ENCODE assay signal across 8 cellular contexts in the genomic region with DNA sequence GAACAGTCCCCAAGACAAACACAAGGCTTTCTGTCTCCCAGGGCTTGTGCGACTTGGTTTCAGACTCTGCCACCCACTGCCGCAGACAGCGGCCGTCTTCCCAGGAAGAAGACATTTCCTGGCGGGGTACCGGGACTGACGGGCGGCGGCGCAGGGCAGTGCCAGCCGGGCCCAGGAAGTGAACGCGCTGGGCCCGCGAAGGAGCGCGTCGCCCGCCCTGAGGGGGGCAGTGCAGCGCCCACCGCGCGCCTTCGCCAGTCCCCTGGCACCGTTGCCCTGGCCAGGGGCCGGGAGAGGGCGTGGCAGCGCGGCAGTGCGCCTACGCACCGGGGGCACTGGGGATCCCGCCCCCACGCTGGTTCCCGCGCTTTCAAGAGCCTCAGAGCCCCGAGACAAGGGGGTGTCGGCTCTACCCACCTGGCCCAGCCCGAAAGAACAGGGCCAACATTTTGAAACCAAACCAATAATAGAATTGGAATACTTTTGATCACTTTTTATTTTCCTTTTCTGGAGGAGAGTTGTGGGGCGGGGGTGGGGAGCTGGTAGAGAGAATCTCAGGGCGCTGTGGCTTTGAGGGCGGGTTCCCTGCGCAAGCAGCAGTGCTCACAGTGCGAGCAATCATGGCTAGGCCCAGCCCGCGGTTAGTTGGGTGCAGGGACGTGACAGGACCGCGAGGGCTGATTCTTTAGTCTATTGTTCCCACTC. TPM values are rescaled to one million over a fixed set of nuclear protein-coding genes. Genes with fewer than 3 reads are reported as not detected.
DNase-seq lines count a peak whose midpoint lies in the region; ATAC-seq and TF ChIP-seq lines count a peak whose summit lies in the region.

No MANE protein-coding gene starts in this region.

- peak; percentile 32 to 40 for TF ChIP-seq CTCF in tibial artery (IDR thresholded peaks at IDR 0.05)

- H3K4me1 ChIP-seq in endocrine pancreas (ENCODE audit: control insufficient read depth, insufficient read depth, low read length), result no peaks in the 10 kb centered on the region
- peaks cover 14% of the 10 kb centered on the region for H3K4me1 ChIP-seq in mucosa of stomach (ENCODE audit: control insufficient read depth, insufficient read depth, low read length)
- H3K4me1 ChIP-seq in tibial artery, result peaks cover 0 to 8% (median 1%) of the 10 kb centered on the region in 4 donors

- H3K27ac Mint-ChIP-seq in activated CD8-positive, alpha-beta T cell treated with anti-CD3 and anti-CD28 coated beads, Interleukin-2, amount 10 ng/mL, durations not matched to agents 7 days and 5 days, result no peak overlapping the region

- intact Hi-C loops in tibial artery (cut with DNase I; ENCODE audit: low total_unique reads), result no loop called here

- H3K9ac ChIP-seq in endocrine pancreas (ENCODE audit: control insufficient read depth, insufficient read depth, low read length) (peak overlapping the region; percentile 35), mucosa of stomach (ENCODE audit: low read length) (peak overlapping the region; percentile 69)

- in situ Hi-C loops in Caki2 (cut with HindIII; ENCODE audit: low pct_unique_long_range_greater_than_20kb, low sequenced_read_pairs), result no loop called here

- no peaks in the 10 kb centered on the region for H3K36me3 ChIP-seq in H7 (replicated peaks; ENCODE audit: control insufficient read depth, insufficient read depth, low read length)
- no peaks in the 10 kb centered on the region for H3K36me3 ChIP-seq in endocrine pancreas (ENCODE audit: control insufficient read depth, insufficient read depth, low read length)
- no peaks in the 10 kb centered on the region for H3K36me3 ChIP-seq in mucosa of stomach (ENCODE audit: control insufficient read depth, insufficient read depth, low read length)
- no peaks in the 10 kb centered on the region for H3K36me3 ChIP-seq in tibial artery

- H3K36me3 Mint-ChIP-seq in activated CD8-positive, alpha-beta T cell treated with anti-CD3 and anti-CD28 coated beads, Interleukin-2, amount 10 ng/mL, durations not matched to agents 7 days and 5 days (ENCODE audit: low read depth), result no peaks in the 10 kb centered on the region

- DNase-seq in Caki2 (ENCODE audit: low read depth), result peak; percentile 26
- peak; percentile 66 for DNase-seq in H7
- DNase-seq in NCI-H2227 (lab: John Stamatoyannopoulos, UW; ENCODE audit: unreplicated experiment), result peak; percentile 82
- peak; percentile 40 for DNase-seq in activated CD8-positive, alpha-beta T cell treated with anti-CD3 and anti-CD28 coated beads, Interleukin-2, amount 10 ng/mL, durations not matched to agents 7 days and 5 days
- DNase-seq in tibial artery, result peak in 1 of 2 donors; percentile 75
- no peak for DNase-seq in KG1 (lab: John Stamatoyannopoulos, UW)

- peak overlapping the region; percentile 20; the same call in 1 of the 2 replicates for H3K4me3 ChIP-seq in H7 (ENCODE audit: insufficient read depth, low read depth, low read length)
- no peak overlapping the region for H3K4me3 ChIP-seq in endocrine pancreas (ENCODE audit: control insufficient read depth, insufficient read depth, low read length)
- H3K4me3 ChIP-seq in mucosa of stomach (ENCODE audit: low read length), result peak overlapping the region; percentile 4
- peak overlapping the region; percentile 42 to 47 for H3K4me3 ChIP-seq in tibial artery

- peak; percentile 93 for ATAC-seq in activated CD8-positive, alpha-beta T cell treated with anti-CD3 and anti-CD28 coated beads, Interleukin-2, amount 10 ng/mL, durations not matched to agents 7 days and 5 days

- peak overlapping the region; percentile 46 for H3K4me3 Mint-ChIP-seq in activated CD8-positive, alpha-beta T cell treated with anti-CD3 and anti-CD28 coated beads, Interleukin-2, amount 10 ng/mL, durations not matched to agents 7 days and 5 days

- POLR2A ChIA-PET in activated CD8-positive, alpha-beta T cell treated with anti-CD3 and anti-CD28 coated beads, Interleukin-2, amount 10 ng/mL, durations not matched to agents 7 days and 5 days (lab: Charles Lee), result interaction anchor here (0.7 kb wide), 1 partner anchor 24 kb away, joined by 3 read pairs; no protein-coding TSS in a partner anchor

- H3K9me3 ChIP-seq in endocrine pancreas (ENCODE audit: control insufficient read depth, low read length) (no peaks in the 10 kb centered on the region), mucosa of stomach (ENCODE audit: control insufficient read depth, low read length) (no peaks in the 10 kb centered on the region), tibial artery (no peaks in the 10 kb centered on the region)

- no peaks in the 10 kb centered on the region for H3K9me3 Mint-ChIP-seq in activated CD8-positive, alpha-beta T cell treated with anti-CD3 and anti-CD28 coated beads, Interleukin-2, amount 10 ng/mL, durations not matched to agents 7 days and 5 days (ENCODE audit: insufficient read depth)

- CTCF ChIA-PET in activated CD8-positive, alpha-beta T cell treated with anti-CD3 and anti-CD28 coated beads, Interleukin-2, amount 10 ng/mL, durations not matched to agents 7 days and 5 days (lab: Charles Lee), result interaction anchor here (0.7 to 1.8 kb wide), 8 partner anchors 40 to 383 kb away, joined by 3 to 9 read pairs (median 4); no protein-coding TSS in a partner anchor

- H3K27me3 ChIP-seq in H7 (ENCODE audit: control insufficient read depth, insufficient read depth, low read length) (no peaks in the 10 kb centered on the region), endocrine pancreas (ENCODE audit: control insufficient read depth, insufficient read depth, low read length) (no peaks in the 10 kb centered on the region), mucosa of stomach (ENCODE audit: control insufficient read depth, insufficient read depth, low read length) (no peaks in the 10 kb centered on the region), tibial artery (no peaks in the 10 kb centered on the region)

- peaks cover 11% of the 10 kb centered on the region for H3K4me1 Mint-ChIP-seq in activated CD8-positive, alpha-beta T cell treated with anti-CD3 and anti-CD28 coated beads, Interleukin-2, amount 10 ng/mL, durations not matched to agents 7 days and 5 days (ENCODE audit: low read depth)

- peaks cover 6% of the 10 kb centered on the region for H3K27me3 Mint-ChIP-seq in activated CD8-positive, alpha-beta T cell treated with anti-CD3 and anti-CD28 coated beads, Interleukin-2, amount 10 ng/mL, durations not matched to agents 7 days and 5 days (ENCODE audit: low read depth)

- peak overlapping the region; percentile 84 to 90 for H3K27ac ChIP-seq in tibial artery

RNA-seq across cellular contexts. Expression of a gene that starts 23.6 kb away (rescaled TPM):
- total RNA-seq in Caki2 (2014; rRNA removed; shearing (Covaris generic); ENCODE audit: low replicate concordance), result 0.06 and 0.07 TPM in 2 replicates
- total RNA-seq in H7 (2014; rRNA removed; shearing (Covaris generic)), result 0.38 and 0.44 TPM in 2 replicates
- total RNA-seq in activated CD8-positive, alpha-beta T cell treated with anti-CD3 and anti-CD28 coated beads, Interleukin-2, amount 10 ng/mL, durations not matched to agents 7 days and 5 days, result 1 to 10 TPM; 2.1 to 2.7 TPM
